ENCODE assay signal across 12 cellular contexts in the genomic region with DNA sequence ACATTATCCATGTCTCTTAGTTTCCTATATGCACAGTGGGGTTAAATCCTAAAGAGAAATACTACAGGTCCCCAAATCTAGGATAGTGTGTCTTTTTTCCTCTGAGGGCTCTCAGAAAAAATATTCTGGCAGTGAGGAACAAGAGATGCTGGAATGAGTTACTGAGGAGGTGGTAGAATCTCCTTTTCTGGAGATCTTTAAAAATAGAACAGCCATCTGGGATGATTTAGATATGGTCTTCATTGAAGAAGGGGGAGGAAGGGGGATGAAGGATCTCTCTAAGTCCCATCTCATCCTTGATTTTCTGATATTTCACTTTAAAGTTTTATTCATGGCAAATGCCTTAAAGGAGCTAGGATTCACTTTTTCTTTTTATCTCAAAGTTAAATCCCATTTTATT.
A peak's percentile ranks its signal among the peaks of the same experiment; 100 is the strongest.
DNase-seq lines count a peak whose midpoint lies in the region; ATAC-seq, FAIRE-seq and TF ChIP-seq lines count a peak whose summit lies in the region.
"Had no signal": no experiment of that assay in that cellular context is flagged by ENCODE, and none has a peak within 500 bp of the region (broad histone marks: within the 10 kb centered on the region; RNA-seq: fewer than 3 reads in every experiment).

No MANE protein-coding gene starts in this region.

- H3K4me3 ChIP-seq in A549: no peak overlapping the region
- H3K4me3 ChIP-seq in adipocyte (ENCODE audit: low read length): no peak overlapping the region
- no peak overlapping the region for H3K4me3 ChIP-seq in gastrocnemius medialis

- TF ChIP-seq EP300 in A549 (IDR thresholded peaks at IDR 0.05): no peak

- peak overlapping the region; percentile 55 for H3K4me2 ChIP-seq in A549

- H3K27me3 ChIP-seq in adipocyte (replicated peaks; ENCODE audit: control insufficient read depth, insufficient read depth, low read length): no peaks in the 10 kb centered on the region
- no peaks in the 10 kb centered on the region for H3K27me3 ChIP-seq in gastrocnemius medialis

- no peaks in the 10 kb centered on the region for H3K9me3 ChIP-seq in A549
- no peaks in the 10 kb centered on the region for H3K9me3 ChIP-seq in adipocyte (ENCODE audit: control insufficient read depth, low read length)
- H3K9me3 ChIP-seq in gastrocnemius medialis: no peaks in the 10 kb centered on the region

- POLR2A ChIA-PET in A549 (lab: Yijun Ruan, JAX): no interaction called here

- no peak for FAIRE-seq in A549 (lab: Jason Lieb, UNC)

- in situ Hi-C loops in gastrocnemius medialis (cut with MboI; ENCODE audit: low sequenced_read_pairs in 4 of 4): no loop called here

- peak overlapping the region; percentile 74 for H3K9ac ChIP-seq in adipocyte (ENCODE audit: low read length)

- DNase-seq in A549 (ENCODE audit: low read depth in 1 of 2, low spot score in 1 of 2): no peak
- DNase-seq in adipocyte (ENCODE audit: low read depth): peak; percentile 80
- DNase-seq in left ventricle myocardium superior: no peak
- DNase-seq in gastrocnemius medialis: no peak
- DNase-seq in head of caudate nucleus: no peak
- no peak for DNase-seq in NCI-H2081 (lab: John Stamatoyannopoulos, UW)
- DNase-seq in KG1 (lab: John Stamatoyannopoulos, UW): no peak
- DNase-seq: activated CD4-positive, alpha-beta T cell treated with anti-CD3 and anti-CD28 coated beads for 48 hours; GOT3; Kasumi-1; NCI-H2029 had no signal

- H3K4me1 ChIP-seq in A549 (peaks cover 72% of the 10 kb centered on the region), adipocyte (ENCODE audit: control insufficient read depth, insufficient read depth, low read length) (peaks cover 54% of the 10 kb centered on the region), gastrocnemius medialis (peaks cover 48% of the 10 kb centered on the region in 2 donors)

- H3K27ac ChIP-seq in A549 (peak overlapping the region; percentile 50 to 62; a peak in 3 of 6 replicates), gastrocnemius medialis (peak overlapping the region; percentile 45 to 68 (median 54))

- TF ChIP-seq POLR2A in A549 (IDR thresholded peaks at IDR 0.05; ENCODE audit: low read length) (no peak), gastrocnemius medialis (IDR thresholded peaks at IDR 0.05) (no peak)

- no peak for ATAC-seq in A549
- peak; percentile 28 for ATAC-seq in left ventricle myocardium superior
- no peak for ATAC-seq in gastrocnemius medialis
- no peak for ATAC-seq in GM19452 (IDR thresholded peaks at IDR 0.05; ENCODE audit: unreplicated experiment)

- H3K36me3 ChIP-seq in adipocyte (ENCODE audit: control insufficient read depth, insufficient read depth, low read length, severe bottlenecking): no peaks in the 10 kb centered on the region
- H3K36me3 ChIP-seq in gastrocnemius medialis: no peaks in the 10 kb centered on the region

- CTCF ChIA-PET in A549 (lab: Yijun Ruan, JAX): no interaction called here

- intact Hi-C loops in left ventricle myocardium superior (cut with micrococcal nuclease): no loop called here
- intact Hi-C loops in gastrocnemius medialis (cut with DNase I; ENCODE audit: low total_unique reads): loop anchor here (10.0 kb wide), 1 partner anchor 126 kb away; no protein-coding TSS in a partner anchor
- intact Hi-C loops in head of caudate nucleus (cut with DNase I): no loop called here

- no peak for TF ChIP-seq CTCF in A549 (IDR thresholded peaks at IDR 0.05)
- TF ChIP-seq CTCF in gastrocnemius medialis (IDR thresholded peaks at IDR 0.05 in 4 of 5, conservative IDR thresholded peaks at IDR 0.05 in 1 of 5): no peak

- no peak for TF ChIP-seq RAD21 in A549 (conservative IDR thresholded peaks at IDR 0.05 in 1 of 2, IDR thresholded peaks at IDR 0.05 in 1 of 2)

TF ChIP-seq in A549, 52 proteins besides CTCF, POLR2A, EP300 and RAD21:
- TF ChIP-seq, protein P1, sequence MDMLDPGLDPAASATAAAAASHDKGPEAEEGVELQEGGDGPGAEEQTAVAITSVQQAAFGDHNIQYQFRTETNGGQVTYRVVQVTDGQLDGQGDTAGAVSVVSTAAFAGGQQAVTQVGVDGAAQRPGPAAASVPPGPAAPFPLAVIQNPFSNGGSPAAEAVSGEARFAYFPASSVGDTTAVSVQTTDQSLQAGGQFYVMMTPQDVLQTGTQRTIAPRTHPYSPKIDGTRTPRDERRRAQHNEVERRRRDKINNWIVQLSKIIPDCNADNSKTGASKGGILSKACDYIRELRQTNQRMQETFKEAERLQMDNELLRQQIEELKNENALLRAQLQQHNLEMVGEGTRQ (IDR thresholded peaks at IDR 0.05): no peak
- TF ChIP-seq CEBPB (IDR thresholded peaks at IDR 0.05) (no peak), MYC (IDR thresholded peaks at IDR 0.05; ENCODE audit: borderline replicate concordance, low read length) (no peak), RNF2 (IDR thresholded peaks at IDR 0.05; ENCODE audit: borderline replicate concordance, low read depth) (no peak), NR3C1 (IDR thresholded peaks at IDR 0.05) (no peak), JUN (IDR thresholded peaks at IDR 0.05) (no peak), GATA3 (IDR thresholded peaks at IDR 0.05; ENCODE audit: borderline replicate concordance) (no peak), TFCP2L1 (CRISPR knock-in tag; IDR thresholded peaks at IDR 0.05) (no peak), HOXB13 (CRISPR knock-in tag; IDR thresholded peaks at IDR 0.05; ENCODE audit: low read depth) (no peak), TP53 (CRISPR knock-in tag; IDR thresholded peaks at IDR 0.05) (no peak), NPAS2 (CRISPR knock-in tag; IDR thresholded peaks at IDR 0.05; ENCODE audit: borderline replicate concordance) (no peak), MAFK (IDR thresholded peaks at IDR 0.05; ENCODE audit: partially characterized antibody) (no peak), RARB (CRISPR knock-in tag; IDR thresholded peaks at IDR 0.05) (no peak), FOXS1 (CRISPR knock-in tag; IDR thresholded peaks at IDR 0.05) (no peak), EHMT2 (IDR thresholded peaks at IDR 0.05; ENCODE audit: low read depth) (no peak), SREBF2 (IDR thresholded peaks at IDR 0.05) (no peak)
- TF ChIP-seq, protein P2, sequence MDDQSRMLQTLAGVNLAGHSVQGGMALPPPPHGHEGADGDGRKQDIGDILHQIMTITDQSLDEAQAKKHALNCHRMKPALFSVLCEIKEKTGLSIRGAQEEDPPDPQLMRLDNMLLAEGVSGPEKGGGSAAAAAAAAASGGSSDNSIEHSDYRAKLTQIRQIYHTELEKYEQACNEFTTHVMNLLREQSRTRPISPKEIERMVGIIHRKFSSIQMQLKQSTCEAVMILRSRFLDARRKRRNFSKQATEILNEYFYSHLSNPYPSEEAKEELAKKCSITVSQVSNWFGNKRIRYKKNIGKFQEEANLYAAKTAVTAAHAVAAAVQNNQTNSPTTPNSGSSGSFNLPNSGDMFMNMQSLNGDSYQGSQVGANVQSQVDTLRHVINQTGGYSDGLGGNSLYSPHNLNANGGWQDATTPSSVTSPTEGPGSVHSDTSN (IDR thresholded peaks at IDR 0.05): no peak
- TF ChIP-seq, protein P3, sequence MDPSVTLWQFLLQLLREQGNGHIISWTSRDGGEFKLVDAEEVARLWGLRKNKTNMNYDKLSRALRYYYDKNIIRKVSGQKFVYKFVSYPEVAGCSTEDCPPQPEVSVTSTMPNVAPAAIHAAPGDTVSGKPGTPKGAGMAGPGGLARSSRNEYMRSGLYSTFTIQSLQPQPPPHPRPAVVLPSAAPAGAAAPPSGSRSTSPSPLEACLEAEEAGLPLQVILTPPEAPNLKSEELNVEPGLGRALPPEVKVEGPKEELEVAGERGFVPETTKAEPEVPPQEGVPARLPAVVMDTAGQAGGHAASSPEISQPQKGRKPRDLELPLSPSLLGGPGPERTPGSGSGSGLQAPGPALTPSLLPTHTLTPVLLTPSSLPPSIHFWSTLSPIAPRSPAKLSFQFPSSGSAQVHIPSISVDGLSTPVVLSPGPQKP (IDR thresholded peaks at IDR 0.05; ENCODE audit: low read depth, low read length): no peak
TF ChIP-seq in A549: peak in this region for 0.
